Comparison of ENCODE assay signal across 15 cellular contexts in genomic region chr6:120965814-120966213, GRCh38.
DNase-seq lines count a peak whose midpoint lies in the region; ATAC-seq, FAIRE-seq and TF ChIP-seq lines count a peak whose summit lies in the region.
"Had no signal": no experiment of that assay in that cellular context is flagged by ENCODE, and none has a peak within 500 bp of the region (broad histone marks: within the 10 kb centered on the region; RNA-seq: fewer than 3 reads in every experiment).

No MANE protein-coding gene starts in this region.

- no peaks in the 10 kb centered on the region for H4K20me1 ChIP-seq in astrocyte (ENCODE audit: insufficient read depth, low read length)

- FAIRE-seq in astrocyte (lab: Jason Lieb, UNC): no peak

- H3K4me1 ChIP-seq in astrocyte (ENCODE audit: insufficient read depth, low read length): no peaks in the 10 kb centered on the region

- H3K4me2 ChIP-seq in astrocyte (ENCODE audit: low read length): no peak overlapping the region

- H3K27me3 ChIP-seq in astrocyte (ENCODE audit: insufficient read depth, low read length): no peaks in the 10 kb centered on the region
- H3K27me3 ChIP-seq: esophagus muscularis mucosa had no signal

- ATAC-seq in GM18858 (IDR thresholded peaks at IDR 0.05; ENCODE audit: unreplicated experiment): peak; percentile 57
- peak; percentile 73 for ATAC-seq in GM21825 (IDR thresholded peaks at IDR 0.05; ENCODE audit: unreplicated experiment)
- peak; percentile 62 for ATAC-seq in HG03159 (IDR thresholded peaks at IDR 0.05; ENCODE audit: unreplicated experiment)
- ATAC-seq in left lobe of liver: no peak
- no peak for ATAC-seq in HG02571 (IDR thresholded peaks at IDR 0.05; ENCODE audit: unreplicated experiment)
- ATAC-seq: activated CD8-positive, alpha-beta memory T cell treated with anti-CD3 and anti-CD28 coated beads, Interleukin-2, amount 10 ng/mL, durations not matched to agents 7 days and 5 days had no signal

- no peak overlapping the region for H3K27ac Mint-ChIP-seq in astrocyte (ENCODE audit: unreplicated experiment)
- H3K27ac Mint-ChIP-seq: activated CD8-positive, alpha-beta memory T cell treated with anti-CD3 and anti-CD28 coated beads, Interleukin-2, amount 10 ng/mL, durations not matched to agents 7 days and 5 days; activated naive CD4-positive, alpha-beta T cell treated with anti-CD3 and anti-CD28 coated beads, Interleukin-2, amount 50 U/mL, for 72 hours; B cell had no signal

- no peak overlapping the region for H2AFZ ChIP-seq in astrocyte (ENCODE audit: low read depth, low read length)

- no peaks in the 10 kb centered on the region for H3K9me3 ChIP-seq in astrocyte (ENCODE audit: insufficient read depth, low read depth, low read length)
- H3K9me3 ChIP-seq: esophagus muscularis mucosa had no signal

- no peaks in the 10 kb centered on the region for H3K79me2 ChIP-seq in astrocyte (ENCODE audit: insufficient read depth, low read length)

- H3K9ac ChIP-seq in astrocyte (ENCODE audit: low read length): no peak overlapping the region

- no peaks in the 10 kb centered on the region for H3K9me3 Mint-ChIP-seq in astrocyte (ENCODE audit: unreplicated experiment)

- TF ChIP-seq CTCF in astrocyte (IDR thresholded peaks at IDR 0.05; ENCODE audit: insufficient read depth, low read depth, low read length): no peak
- no peak for TF ChIP-seq CTCF in foreskin fibroblast (IDR thresholded peaks at IDR 0.05; ENCODE audit: low read depth, low read length)

- H3K27me3 Mint-ChIP-seq in astrocyte (ENCODE audit: low read depth, unreplicated experiment): no peaks in the 10 kb centered on the region
- H3K27me3 Mint-ChIP-seq: activated CD8-positive, alpha-beta memory T cell treated with anti-CD3 and anti-CD28 coated beads, Interleukin-2, amount 10 ng/mL, durations not matched to agents 7 days and 5 days; B cell had no signal

- H3K4me3 Mint-ChIP-seq in astrocyte (ENCODE audit: unreplicated experiment): no peak overlapping the region
- H3K4me3 Mint-ChIP-seq: activated CD8-positive, alpha-beta memory T cell treated with anti-CD3 and anti-CD28 coated beads, Interleukin-2, amount 10 ng/mL, durations not matched to agents 7 days and 5 days; B cell had no signal

- H3K36me3 Mint-ChIP-seq in astrocyte (ENCODE audit: low read depth, unreplicated experiment): no peaks in the 10 kb centered on the region
- H3K36me3 Mint-ChIP-seq: activated CD8-positive, alpha-beta memory T cell treated with anti-CD3 and anti-CD28 coated beads, Interleukin-2, amount 10 ng/mL, durations not matched to agents 7 days and 5 days; activated naive CD4-positive, alpha-beta T cell treated with anti-CD3 and anti-CD28 coated beads, Interleukin-2, amount 50 U/mL, for 72 hours had no signal

- H3K4me1 Mint-ChIP-seq in astrocyte (ENCODE audit: low read depth, unreplicated experiment): no peaks in the 10 kb centered on the region
- H3K4me1 Mint-ChIP-seq: activated CD8-positive, alpha-beta memory T cell treated with anti-CD3 and anti-CD28 coated beads, Interleukin-2, amount 10 ng/mL, durations not matched to agents 7 days and 5 days; B cell had no signal

- no peak overlapping the region for H3K27ac ChIP-seq in astrocyte (ENCODE audit: low read depth, low read length)
- H3K27ac ChIP-seq: esophagus muscularis mucosa, skin epidermis had no signal

- H3K4me3 ChIP-seq in astrocyte (ENCODE audit: insufficient read depth, low read depth, low read length) (no peak overlapping the region), foreskin fibroblast (ENCODE audit: low read depth in 1 of 2, low read length in 2 of 2) (no peak overlapping the region)
- H3K4me3 ChIP-seq: esophagus muscularis mucosa, skin epidermis had no signal

- peak; percentile 8 for DNase-seq in astrocyte (ENCODE audit: low read depth)
- no peak for DNase-seq in activated CD4-positive, alpha-beta T cell treated with anti-CD3 and anti-CD28 coated beads, Interleukin-2, amount 50 U/mL, for 1 hour
- no peak for DNase-seq in left lobe of liver (ENCODE audit: low spot score)
- DNase-seq in foreskin fibroblast: no peak
- DNase-seq: activated CD8-positive, alpha-beta memory T cell treated with anti-CD3 and anti-CD28 coated beads, Interleukin-2, amount 10 ng/mL, durations not matched to agents 7 days and 5 days; DMS79; NCI-H510A had no signal

- no peaks in the 10 kb centered on the region for H3K36me3 ChIP-seq in astrocyte (ENCODE audit: insufficient read depth, low read length)
- H3K36me3 ChIP-seq: esophagus muscularis mucosa had no signal

Comparison
In these comparisons a context has a peak if more than half of its experiments do, and no peak if none do; other contexts are left out.
1. ATAC-seq: peak in GM18858 (single experiment), GM21825 (single experiment) and HG03159 (single experiment); none in left lobe of liver (single experiment) and HG02571 (single experiment).